In genomic region chr21:44657635-44658183, GRCh38 we compare ENCODE assay signal across 1 cellular context.
TF ChIP-seq lines count a peak whose summit lies in the region.

A gene with protein sequence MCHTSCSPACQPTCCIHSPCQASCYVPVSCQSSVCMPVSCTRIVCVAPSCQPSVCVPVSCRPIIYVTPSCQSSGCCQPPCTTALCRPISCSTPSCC (plus strand): TSS chr21:44657932. CDS start chr21:44657980, 48 bp downstream.

TF ChIP-seq in SK-N-SH, 30 proteins besides CTCF, POLR2A, EP300 and RAD21 (continued from another document):
- no peak for TF ChIP-seq SIN3A (IDR thresholded peaks at IDR 0.05; ENCODE audit: borderline replicate concordance, low read depth, low read length)
- no peak for TF ChIP-seq TCF12 (IDR thresholded peaks at IDR 0.05)
